8 cellular contexts compared by ENCODE assay signal in genomic region chr19:16435238-16435911, GRCh38. TPM values are rescaled to one million over a fixed set of nuclear protein-coding genes. Genes with fewer than 3 reads are reported as not detected.
DNase-seq lines count a peak whose midpoint lies in the region; ATAC-seq, FAIRE-seq and TF ChIP-seq lines count a peak whose summit lies in the region.

No MANE protein-coding gene starts in this region.

- peak; percentile 95 for DNase-seq in H54 (ENCODE audit: insufficient read length, low spot score)
- DNase-seq in astrocyte of the hippocampus (ENCODE audit: low read depth, low spot score), result peak; percentile 98
- peak; percentile 82 for DNase-seq in kidney epithelial cell (ENCODE audit: low read depth)
- peak; percentile 92 for DNase-seq in smooth muscle cell of the brain vasculature (ENCODE audit: low read depth, low spot score)
- no peak for DNase-seq in T1000 (lab: John Stamatoyannopoulos, UW)
- DNase-seq in HuH-7 (ENCODE audit: low spot score), result no peak

- no peak for TF ChIP-seq POLR2A in H54 (IDR thresholded peaks at IDR 0.05; ENCODE audit: low read depth, low read length)

- TF ChIP-seq CTCF in kidney epithelial cell (IDR thresholded peaks at IDR 0.05; ENCODE audit: insufficient read depth, low read length, poor library complexity, severe bottlenecking), result no peak

- H3K36me3 ChIP-seq in kidney epithelial cell (ENCODE audit: control insufficient read depth, insufficient read depth, low read length), result peaks cover 1% of the 10 kb centered on the region

- H3K27me3 ChIP-seq in kidney epithelial cell (ENCODE audit: control insufficient read depth, insufficient read depth, low read length), result no peaks in the 10 kb centered on the region

- peak; percentile 62 for FAIRE-seq in H54 (lab: Jason Lieb, UNC)

- no peak overlapping the region for H3K4me3 ChIP-seq in kidney epithelial cell (ENCODE audit: low read depth, low read length)

- ATAC-seq in HG03095 (IDR thresholded peaks at IDR 0.05; ENCODE audit: unreplicated experiment), result no peak
- ATAC-seq in GM21367 (IDR thresholded peaks at IDR 0.05; ENCODE audit: unreplicated experiment), result no peak

RNA-seq across cellular contexts. Expression of gene EPS15L1, which starts 36.4 kb away (rescaled TPM):
- 11.1 and 16.0 TPM in 2 replicates for total RNA-seq in kidney epithelial cell

Comparison
In these comparisons a context has a peak if more than half of its experiments do, and no peak if none do; other contexts are left out.
1. DNase-seq: peak in H54 (single experiment), astrocyte of the hippocampus (single experiment), kidney epithelial cell (single experiment) and smooth muscle cell of the brain vasculature (single experiment); none in T1000 (single experiment) and HuH-7 (single experiment).